ENCODE assay signal across 8 cellular contexts in the genomic region with DNA sequence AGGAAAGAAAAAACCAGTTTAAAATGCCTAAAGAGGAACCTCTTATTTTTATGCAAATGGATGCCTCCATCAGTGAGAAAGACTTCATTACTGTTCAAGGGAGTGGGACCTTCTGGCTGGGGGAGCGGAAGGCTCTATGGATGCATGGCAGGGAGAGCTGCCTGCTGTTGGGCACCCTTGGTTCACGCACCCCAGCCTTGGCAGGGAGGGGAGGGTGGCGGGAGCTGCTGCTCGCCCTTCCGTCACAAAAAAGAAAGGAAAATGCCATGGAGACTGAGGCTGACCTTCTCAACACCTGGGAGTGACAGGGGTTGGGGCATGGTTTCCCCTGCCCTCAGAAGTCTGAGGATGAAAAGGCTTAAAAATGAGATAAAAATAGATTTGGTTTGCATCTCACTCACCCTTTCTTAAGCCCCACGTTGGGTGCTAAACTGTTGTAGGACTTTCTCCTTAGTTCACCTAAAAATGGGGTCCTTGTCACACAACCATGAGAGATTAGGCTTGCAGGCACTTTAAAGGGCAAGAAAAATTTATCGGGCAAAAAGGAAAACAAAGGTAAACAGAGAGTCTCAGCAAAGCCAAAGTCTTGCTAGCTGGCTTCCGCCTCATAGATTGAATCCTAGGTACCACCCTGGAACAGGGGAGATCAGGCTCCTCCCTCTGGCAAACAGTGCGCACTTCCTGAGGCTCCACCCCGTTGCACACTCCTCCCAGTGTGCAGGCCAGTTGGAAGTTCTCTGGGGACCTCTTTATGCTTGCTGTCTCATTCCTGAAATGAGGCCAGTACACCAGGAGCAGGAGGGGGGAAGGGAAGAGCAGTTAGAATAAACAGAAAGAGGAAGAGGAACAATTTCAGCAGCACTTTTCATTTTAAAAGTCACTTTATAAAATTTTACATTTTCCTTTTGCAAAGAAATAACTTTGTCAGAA. TPM values are rescaled to one million over a fixed set of nuclear protein-coding genes. Genes with fewer than 3 reads are reported as not detected.
DNase-seq lines count a peak whose midpoint lies in the region; ATAC-seq and TF ChIP-seq lines count a peak whose summit lies in the region.

No MANE protein-coding gene starts in this region.

- peaks cover 0 to 33% (median 4%) of the 10 kb centered on the region in 9 donors for H3K36me3 ChIP-seq in heart right ventricle

- peaks cover 0 to 49% (median 20%) of the 10 kb centered on the region in 11 donors for H3K9me3 ChIP-seq in heart right ventricle

- H3K36me3 Mint-ChIP-seq in CD14-positive monocyte = peaks cover 24 to 29% of the 10 kb centered on the region in 2 donors

- H3K4me1 ChIP-seq in heart right ventricle = peaks cover 6 to 44% (median 33%) of the 10 kb centered on the region in 9 donors

- no peak for TF ChIP-seq CTCF in CD14-positive monocyte (IDR thresholded peaks at IDR 0.05)
- peak in 1 of 9 donors; percentile 32 for TF ChIP-seq CTCF in heart right ventricle (IDR thresholded peaks at IDR 0.05)

- intact Hi-C loops in CD14-positive monocyte (cut with micrococcal nuclease) = no loop called here
- intact Hi-C loops in heart right ventricle (cut with DNase I) = loop anchor here in 2 of 10 donors (1.0 to 2.0 kb wide), 2 partner anchors 30 to 32 kb away; a partner anchor contains a TSS

- H3K27me3 Mint-ChIP-seq in CD14-positive monocyte (ENCODE audit: low read depth in 3 of 3) = peaks cover 0 to 1% (median 0%) of the 10 kb centered on the region in 3 donors

- H3K27ac ChIP-seq in heart right ventricle = peak overlapping the region; percentile 56 to 90 (median 81)

- WGBS in heart right ventricle, 2 donors = 65 to 74% methylated on average over 10 of the region's 10 CpGs

- peak; percentile 62 for DNase-seq in CD14-positive monocyte (ENCODE audit: low spot score)
- peak; percentile 48 for DNase-seq in T1000 (lab: John Stamatoyannopoulos, UW)
- peak; percentile 79 to 93 for DNase-seq in heart right ventricle
- peak; percentile 30 for DNase-seq in stimulated activated CD8-positive, alpha-beta memory T cell treated with anti-CD3 and anti-CD28 coated beads, Interleukin-4, amount 100 ng/mL, for 48 hours
- no peak for DNase-seq in RKO (ENCODE audit: low spot score)
- no peak for DNase-seq in NCI-H748 treated with DMSO at 0.1 percent for 48 hours (lab: John Stamatoyannopoulos, UW)

- peak overlapping the region in 6 of 10 donors; percentile 20 to 30 (median 26) for H3K4me3 ChIP-seq in heart right ventricle

- H3K9me3 Mint-ChIP-seq in CD14-positive monocyte = peaks cover 9 to 34% (median 29%) of the 10 kb centered on the region in 7 donors

- peaks cover 28% of the 10 kb centered on the region for H3K4me1 Mint-ChIP-seq in CD14-positive monocyte

- peak overlapping the region; percentile 84 to 97 (median 94) for H3K27ac Mint-ChIP-seq in CD14-positive monocyte

- peak; percentile 60 for ATAC-seq in GM19025 (IDR thresholded peaks at IDR 0.05; ENCODE audit: low read depth, unreplicated experiment)
- peak; percentile 46 for ATAC-seq in HG03097 (IDR thresholded peaks at IDR 0.05; ENCODE audit: low FRiP score, unreplicated experiment)
- peak; percentile 98 to 100 (median 100) for ATAC-seq in heart right ventricle

- peak overlapping the region; percentile 79 to 92 for H3K4me3 Mint-ChIP-seq in CD14-positive monocyte

- H3K27me3 ChIP-seq in heart right ventricle = no peaks in the 10 kb centered on the region

RNA-seq across cellular contexts. Expression of a gene that starts 31.6 kb away (rescaled TPM):
- 10 to 100 TPM; 49.8 to 53.1 TPM for polyA plus RNA-seq in CD14-positive monocyte
- total RNA-seq in heart right ventricle = 10 to 100 TPM; 61.2 to 76.6 (median 64.5) TPM
- polyA plus RNA-seq in heart right ventricle = 10 to 100 TPM; 16.9 to 20.0 TPM

RNA-seq across cellular contexts. Expression of a gene that starts 31.8 kb away (rescaled TPM):
- polyA plus RNA-seq in CD14-positive monocyte (10 to 100 TPM; 35.3 to 62.5 TPM), heart right ventricle (10 to 100 TPM; 10.1 to 28.1 TPM)
- total RNA-seq in heart right ventricle = 10 to 100 TPM; 64.2 to 94.5 (median 75.4) TPM

Comparison
In these comparisons a context has a peak if more than half of its experiments do, and no peak if none do; other contexts are left out.
1. DNase-seq: peak in CD14-positive monocyte (single experiment), T1000 (single experiment), heart right ventricle (2 of 2) and stimulated activated CD8-positive, alpha-beta memory T cell treated with anti-CD3 and anti-CD28 coated beads, Interleukin-4, amount 100 ng/mL, for 48 hours (single experiment); none in RKO (single experiment) and NCI-H748 treated with DMSO at 0.1 percent for 48 hours (single experiment).
2. ATAC-seq: peak in every context shown above with its lines; median percentile 100 in heart right ventricle; 60 in GM19025; 46 in HG03097.